1 cellular context compared by ENCODE assay signal in genomic region chr1:61079898-61080336, GRCh38.
TF ChIP-seq lines count a peak whose summit lies in the region.

No MANE protein-coding gene starts in this region.

TF ChIP-seq in HepG2, 621 proteins besides CTCF, POLR2A, EP300 and RAD21 (continued from another document and continues in another):
- TF ChIP-seq, protein P1, sequence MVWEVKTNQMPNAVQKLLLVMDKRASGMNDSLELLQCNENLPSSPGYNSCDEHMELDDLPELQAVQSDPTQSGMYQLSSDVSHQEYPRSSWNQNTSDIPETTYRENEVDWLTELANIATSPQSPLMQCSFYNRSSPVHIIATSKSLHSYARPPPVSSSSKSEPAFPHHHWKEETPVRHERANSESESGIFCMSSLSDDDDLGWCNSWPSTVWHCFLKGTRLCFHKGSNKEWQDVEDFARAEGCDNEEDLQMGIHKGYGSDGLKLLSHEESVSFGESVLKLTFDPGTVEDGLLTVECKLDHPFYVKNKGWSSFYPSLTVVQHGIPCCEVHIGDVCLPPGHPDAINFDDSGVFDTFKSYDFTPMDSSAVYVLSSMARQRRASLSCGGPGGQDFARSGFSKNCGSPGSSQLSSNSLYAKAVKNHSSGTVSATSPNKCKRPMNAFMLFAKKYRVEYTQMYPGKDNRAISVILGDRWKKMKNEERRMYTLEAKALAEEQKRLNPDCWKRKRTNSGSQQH (CRISPR knock-in tag; IDR thresholded peaks at IDR 0.05; ENCODE audit: low read depth) = 0 out of 2 replicates have a peak, but pooled peaks have one; percentile 30
- no peak for TF ChIP-seq PAF1 (CRISPR knock-in tag; IDR thresholded peaks at IDR 0.05)
- TF ChIP-seq ZNF280B (CRISPR knock-in tag; IDR thresholded peaks at IDR 0.05; ENCODE audit: borderline replicate concordance) = no peak
- TF ChIP-seq HES4 (CRISPR knock-in tag; IDR thresholded peaks at IDR 0.05; ENCODE audit: borderline replicate concordance) = no peak
- TF ChIP-seq ZNF142 (CRISPR knock-in tag; IDR thresholded peaks at IDR 0.05) = no peak
- TF ChIP-seq CCDC6 (CRISPR knock-in tag; IDR thresholded peaks at IDR 0.05) = no peak
- TF ChIP-seq PATZ1 (CRISPR knock-in tag; IDR thresholded peaks at IDR 0.05) = peak; percentile 94
- no peak for TF ChIP-seq ZNF496 (CRISPR knock-in tag; IDR thresholded peaks at IDR 0.05; ENCODE audit: insufficient replicate concordance)
- TF ChIP-seq ATF3 (CRISPR knock-in tag; IDR thresholded peaks at IDR 0.05) = no peak
- TF ChIP-seq SALL1 (CRISPR knock-in tag; IDR thresholded peaks at IDR 0.05) = peak; percentile 75; the same call in 1 of the 2 replicates
- TF ChIP-seq MYC (CRISPR knock-in tag; IDR thresholded peaks at IDR 0.05; ENCODE audit: borderline replicate concordance) = peak; percentile 16; the same call in 1 of the 2 replicates
- TF ChIP-seq ZNF121 (CRISPR knock-in tag; IDR thresholded peaks at IDR 0.05) = no peak
- TF ChIP-seq ZNF691 (CRISPR knock-in tag; IDR thresholded peaks at IDR 0.05; ENCODE audit: borderline replicate concordance, low read depth) = no peak
- no peak; the same call in 2 of the 3 replicates for TF ChIP-seq MXI1 (IDR thresholded peaks at IDR 0.05; ENCODE audit: borderline replicate concordance, low read depth, low read length)
- no peak for TF ChIP-seq HNRNPL (IDR thresholded peaks at IDR 0.05; ENCODE audit: low read depth, low read length)
- TF ChIP-seq ZMYM4 (CRISPR knock-in tag; IDR thresholded peaks at IDR 0.05) = peak; percentile 57
- TF ChIP-seq, protein P2, sequence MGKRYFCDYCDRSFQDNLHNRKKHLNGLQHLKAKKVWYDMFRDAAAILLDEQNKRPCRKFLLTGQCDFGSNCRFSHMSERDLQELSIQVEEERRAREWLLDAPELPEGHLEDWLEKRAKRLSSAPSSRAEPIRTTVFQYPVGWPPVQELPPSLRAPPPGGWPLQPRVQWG (CRISPR knock-in tag; IDR thresholded peaks at IDR 0.05; ENCODE audit: borderline replicate concordance, low read depth) = no peak
- TF ChIP-seq SRY (CRISPR knock-in tag; IDR thresholded peaks at IDR 0.05) = no peak
- no peak for TF ChIP-seq TARDBP (CRISPR knock-in tag; IDR thresholded peaks at IDR 0.05)
- TF ChIP-seq MBD4 (IDR thresholded peaks at IDR 0.05; ENCODE audit: borderline replicate concordance, low read length) = no peak
- no peak for TF ChIP-seq ZNF207 (IDR thresholded peaks at IDR 0.05; ENCODE audit: borderline replicate concordance)
- TF ChIP-seq PAXIP1 (CRISPR knock-in tag; conservative IDR thresholded peaks at IDR 0.05) = peak; percentile 64
- peak; percentile 46 for TF ChIP-seq GABPB1 (CRISPR knock-in tag; IDR thresholded peaks at IDR 0.05)
- peak; percentile 24; the same call in 1 of the 2 replicates for TF ChIP-seq SMC3 (IDR thresholded peaks at IDR 0.05; ENCODE audit: low read length)
- no peak for TF ChIP-seq ZNF577 (CRISPR knock-in tag; IDR thresholded peaks at IDR 0.05; ENCODE audit: borderline replicate concordance, low read depth)
- TF ChIP-seq HIVEP1 (CRISPR knock-in tag; IDR thresholded peaks at IDR 0.05) = no peak
- no peak for TF ChIP-seq ZSCAN30 (CRISPR knock-in tag; IDR thresholded peaks at IDR 0.05)
- TF ChIP-seq HOXA7 (CRISPR knock-in tag; IDR thresholded peaks at IDR 0.05) = no peak
- no peak for TF ChIP-seq POLR2AphosphoS2 (IDR thresholded peaks at IDR 0.05; ENCODE audit: low read depth, low read length)
- TF ChIP-seq ZNF646 (CRISPR knock-in tag; IDR thresholded peaks at IDR 0.05) = no peak
- no peak for TF ChIP-seq ELK4 (CRISPR knock-in tag; IDR thresholded peaks at IDR 0.05; ENCODE audit: borderline replicate concordance)
